ENCODE assay signal across 15 cellular contexts in the genomic region with DNA sequence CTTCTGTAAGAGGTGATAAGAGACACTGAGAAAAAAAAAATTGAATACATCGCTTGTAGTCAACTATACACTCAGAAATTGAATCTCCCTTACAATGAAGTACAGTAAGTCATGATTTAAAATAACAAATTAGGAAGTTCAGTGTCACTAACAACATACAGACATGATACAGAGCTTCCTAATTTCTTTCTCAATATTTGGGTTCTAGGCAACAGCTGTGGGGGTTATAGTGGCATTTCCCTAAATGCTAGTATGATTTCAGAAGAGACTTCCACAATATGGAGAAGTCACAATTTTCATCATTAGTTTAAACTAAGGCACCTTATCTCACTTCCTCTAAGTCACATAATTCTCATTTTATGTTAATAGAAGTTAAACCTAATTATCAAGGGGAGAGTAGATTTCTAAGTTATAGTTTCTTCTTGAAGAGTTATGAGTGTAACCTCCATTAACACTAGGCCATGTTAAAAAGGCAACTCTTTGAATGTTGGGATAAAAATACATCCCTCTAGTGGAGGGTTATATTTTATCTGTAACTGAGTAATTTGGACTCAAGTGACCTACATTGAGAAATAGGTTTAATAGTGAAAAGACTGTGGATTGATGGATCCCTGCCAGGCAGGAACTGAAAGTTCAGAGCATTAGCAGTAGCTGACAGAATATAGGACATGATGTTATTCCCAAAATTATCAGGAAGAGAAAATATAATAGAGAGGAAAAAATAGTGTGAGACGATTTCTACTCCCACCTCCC.
DNase-seq lines count a peak whose midpoint lies in the region; ATAC-seq and TF ChIP-seq lines count a peak whose summit lies in the region.
"Had no signal": no experiment of that assay in that cellular context is flagged by ENCODE, and none has a peak within 500 bp of the region (broad histone marks: within the 10 kb centered on the region; RNA-seq: fewer than 3 reads in every experiment).

No MANE protein-coding gene starts in this region.

- no peak overlapping the region for H3K4me2 ChIP-seq in MM.1S (ENCODE audit: low read depth, low read length)

- peaks cover 2% of the 10 kb centered on the region for H3K36me3 Mint-ChIP-seq in CD8-positive, alpha-beta T cell
- H3K36me3 Mint-ChIP-seq: CD4-positive, alpha-beta memory T cell had no signal

- CTCF ChIA-PET in CD8-positive, alpha-beta T cell (lab: Charles Lee) = no interaction called here

- peaks cover 10% of the 10 kb centered on the region for H3F3A ChIP-seq in MM.1S (ENCODE audit: insufficient read depth, low read length)

- no peak for DNase-seq in CD8-positive, alpha-beta T cell
- DNase-seq in MM.1S = no peak
- DNase-seq in epithelial cell of esophagus (ENCODE audit: low read depth) = peak; percentile 8
- DNase-seq in mucosa of gallbladder (ENCODE audit: low spot score) = peak; percentile 36
- DNase-seq in erythroblast (lab: John Stamatoyannopoulos, UW) = no peak
- no peak for DNase-seq in stimulated activated CD4-positive, alpha-beta T cell treated with anti-CD3 and anti-CD28 coated beads, Interleukin-4, amount 100 ng/mL, for 1 hour
- no peak for DNase-seq in GM20000 (ENCODE audit: low spot score)
- no peak for DNase-seq in SW 1271 (lab: John Stamatoyannopoulos, UW)
- DNase-seq: activated T-cell treated with anti-CD3 and anti-CD28 coated beads, Interleukin-2, amount 50 U/mL, for 48 hours; CD4-positive, alpha-beta memory T cell; NCI-H1436 treated with DMSO at 0.1 percent for 48 hours; posterior cingulate gyrus had no signal

- no peaks in the 10 kb centered on the region for H4K20me1 ChIP-seq in MM.1S (ENCODE audit: insufficient read depth, low read length)

- TF ChIP-seq CTCF in CD8-positive, alpha-beta T cell (IDR thresholded peaks at IDR 0.05) = no peak
- TF ChIP-seq CTCF in MM.1S (IDR thresholded peaks at IDR 0.05; ENCODE audit: low read length) (peak; percentile 15; the same call in 1 of the 2 replicates), epithelial cell of esophagus (IDR thresholded peaks at IDR 0.05; ENCODE audit: insufficient read depth, low read depth, low read length, missing control alignments) (no peak), GM20000 (IDR thresholded peaks at IDR 0.05; ENCODE audit: extremely low read depth, missing control alignments) (no peak)

- H3K4me3 Mint-ChIP-seq in CD8-positive, alpha-beta T cell = no peak overlapping the region

- H3K79me2 ChIP-seq in MM.1S (ENCODE audit: low read length) = no peaks in the 10 kb centered on the region

- POLR2A ChIA-PET in CD8-positive, alpha-beta T cell (lab: Charles Lee) = interaction anchor here (1.2 kb wide), 1 partner anchor 38 kb away, joined by 3 read pairs; no protein-coding TSS in a partner anchor

- no peaks in the 10 kb centered on the region for H3K27me3 Mint-ChIP-seq in CD8-positive, alpha-beta T cell (ENCODE audit: low read depth)
- H3K27me3 Mint-ChIP-seq: CD4-positive, alpha-beta memory T cell had no signal

- H3K9me3 ChIP-seq in CD8-positive, alpha-beta T cell (ENCODE audit: low read length) = peaks cover 2% of the 10 kb centered on the region
- no peaks in the 10 kb centered on the region for H3K9me3 ChIP-seq in MM.1S (replicated peaks; ENCODE audit: insufficient read depth, low read length)

- peaks cover 4% of the 10 kb centered on the region for H3K9me3 Mint-ChIP-seq in CD8-positive, alpha-beta T cell

- no peak overlapping the region for H3K4me3 ChIP-seq in CD8-positive, alpha-beta T cell (ENCODE audit: low read depth, low read length)
- H3K4me3 ChIP-seq in MM.1S (ENCODE audit: low read length) (no peak overlapping the region), epithelial cell of esophagus (ENCODE audit: low read length) (no peak overlapping the region)
- H3K4me3 ChIP-seq: tibial artery had no signal

- intact Hi-C loops in CD8-positive, alpha-beta T cell (cut with DNase I, micrococcal nuclease) = loop anchor here in 1 of 2 experiments (10.0 kb wide), 2 partner anchors 144 to 946 kb away; partner anchors contain the start of gene KBTBD8

- H3K4me1 ChIP-seq in CD8-positive, alpha-beta T cell (ENCODE audit: insufficient read depth, low read length) = peaks cover 18% of the 10 kb centered on the region
- peaks cover 22% of the 10 kb centered on the region for H3K4me1 ChIP-seq in MM.1S (ENCODE audit: low read length)

- H3K27ac ChIP-seq in CD8-positive, alpha-beta T cell (ENCODE audit: low read depth, low read length) = no peak overlapping the region
- H3K27ac ChIP-seq in MM.1S (ENCODE audit: low read length) = no peak overlapping the region; the same call in 1 of the 2 replicates
- H3K27ac ChIP-seq: epithelial cell of prostate, HL-60 had no signal

- no peak overlapping the region for H2AFZ ChIP-seq in MM.1S (ENCODE audit: low read length)

- H3K36me3 ChIP-seq in CD8-positive, alpha-beta T cell (ENCODE audit: insufficient read depth, low read length) = no peaks in the 10 kb centered on the region
- H3K36me3 ChIP-seq in MM.1S (replicated peaks; ENCODE audit: insufficient read depth, low read length) = no peaks in the 10 kb centered on the region
- H3K36me3 ChIP-seq: tibial artery had no signal

- TF ChIP-seq POLR2A in erythroblast (IDR thresholded peaks at IDR 0.05; ENCODE audit: low read length) = no peak

- no peaks in the 10 kb centered on the region for H3K9me2 ChIP-seq in MM.1S (replicated peaks; ENCODE audit: insufficient read depth, low read length)

- peak overlapping the region; percentile 87 for H3K27ac Mint-ChIP-seq in CD8-positive, alpha-beta T cell

- H3K4me1 Mint-ChIP-seq in CD8-positive, alpha-beta T cell (ENCODE audit: low read depth) = peaks cover 23% of the 10 kb centered on the region

- ATAC-seq in CD8-positive, alpha-beta T cell = no peak

- no peak overlapping the region for H3K9ac ChIP-seq in MM.1S (ENCODE audit: low read length)

- H3K27me3 ChIP-seq in CD8-positive, alpha-beta T cell (ENCODE audit: insufficient read depth, low read length) = no peaks in the 10 kb centered on the region
- H3K27me3 ChIP-seq in MM.1S (replicated peaks; ENCODE audit: insufficient read depth, low read length) = no peaks in the 10 kb centered on the region
- H3K27me3 ChIP-seq: tibial artery had no signal

Comparison
In these comparisons a context has a peak if more than half of its experiments do, and no peak if none do; other contexts are left out.
1. DNase-seq: peak in epithelial cell of esophagus (single experiment) and mucosa of gallbladder (single experiment); none in CD8-positive, alpha-beta T cell (0 of 7), MM.1S (single experiment), erythroblast (0 of 2), stimulated activated CD4-positive, alpha-beta T cell treated with anti-CD3 and anti-CD28 coated beads, Interleukin-4, amount 100 ng/mL, for 1 hour (single experiment), GM20000 (single experiment) and SW 1271 (0 of 2).